ENCODE assay signal across 1 cellular context in genomic region chr11:84558085-84558905, GRCh38.
TF ChIP-seq lines count a peak whose summit lies in the region.

No MANE protein-coding gene starts in this region.

TF ChIP-seq in H1, 55 proteins besides CTCF, POLR2A, EP300 and RAD21 (continued from another document):
- no peak for TF ChIP-seq BCL11A (IDR thresholded peaks at IDR 0.05; ENCODE audit: low read depth in 2 of 2, low read length in 2 of 2)
